In the genomic region with DNA sequence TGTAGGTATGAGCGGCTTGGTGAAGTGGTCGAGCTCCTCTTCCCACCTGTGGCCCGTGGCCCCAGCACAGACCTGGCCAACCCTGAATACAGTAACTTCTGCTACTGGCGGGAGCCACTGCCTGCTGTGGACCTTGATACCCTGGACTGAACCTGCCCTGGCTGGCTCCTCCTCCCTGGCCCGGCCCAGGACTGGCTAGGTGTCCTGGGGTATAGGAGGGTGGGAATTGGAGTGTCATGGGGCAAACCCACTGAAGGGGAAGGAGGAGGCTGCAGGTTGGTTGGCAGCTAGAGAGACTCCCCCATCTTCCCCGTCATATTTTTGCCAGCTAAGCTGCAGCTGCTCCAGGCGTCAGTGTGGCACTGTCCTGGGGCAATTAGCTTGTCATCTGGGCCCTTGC, we compare ENCODE assay signal across 1 cellular context.
TF ChIP-seq lines count a peak whose summit lies in the region.

No MANE protein-coding gene starts in this region.

TF ChIP-seq in HepG2, 621 proteins besides CTCF, POLR2A, EP300 and RAD21 (continued from another document):
- TF ChIP-seq ZNF687 (CRISPR knock-in tag; IDR thresholded peaks at IDR 0.05) (peak; percentile 59), HNRNPL (IDR thresholded peaks at IDR 0.05; ENCODE audit: low read depth, low read length) (peak; percentile 72; the same call in 1 of the 2 replicates), HNF4G (IDR thresholded peaks at IDR 0.05; ENCODE audit: borderline replicate concordance, low read depth, low read length) (peak; percentile 73; the same call in 1 of the 2 replicates), HNF4G (CRISPR knock-in tag; IDR thresholded peaks at IDR 0.05; ENCODE audit: borderline replicate concordance, low read depth) (no peak), GMEB2 (CRISPR knock-in tag; IDR thresholded peaks at IDR 0.05; ENCODE audit: low read depth) (no peak), ZNF143 (CRISPR knock-in tag; IDR thresholded peaks at IDR 0.05) (no peak), TAF1 (CRISPR knock-in tag; IDR thresholded peaks at IDR 0.05) (no peak), SP5 (CRISPR knock-in tag; IDR thresholded peaks at IDR 0.05; ENCODE audit: borderline replicate concordance, low read depth) (peak; percentile 66; the same call in 1 of the 2 replicates), SPEN (CRISPR knock-in tag; IDR thresholded peaks at IDR 0.05; ENCODE audit: low read depth) (peak; percentile 49; the same call in 1 of the 2 replicates), XRCC5 (optimal IDR thresholded peaks at IDR 0.05; ENCODE audit: low read length) (peak; percentile 38), CHCHD3 (CRISPR knock-in tag; IDR thresholded peaks at IDR 0.05) (0 out of 2 replicates have a peak, but pooled peaks have one; percentile 42), ZBTB38 (CRISPR knock-in tag; IDR thresholded peaks at IDR 0.05) (peak; percentile 35; the same call in 1 of the 2 replicates), MEIS2 (CRISPR knock-in tag; IDR thresholded peaks at IDR 0.05) (no peak), SSRP1 (CRISPR knock-in tag; IDR thresholded peaks at IDR 0.05) (no peak), HIC2 (CRISPR knock-in tag; IDR thresholded peaks at IDR 0.05; ENCODE audit: low read depth) (peak; percentile 58; the same call in 1 of the 2 replicates)
- TF ChIP-seq, protein P1, sequence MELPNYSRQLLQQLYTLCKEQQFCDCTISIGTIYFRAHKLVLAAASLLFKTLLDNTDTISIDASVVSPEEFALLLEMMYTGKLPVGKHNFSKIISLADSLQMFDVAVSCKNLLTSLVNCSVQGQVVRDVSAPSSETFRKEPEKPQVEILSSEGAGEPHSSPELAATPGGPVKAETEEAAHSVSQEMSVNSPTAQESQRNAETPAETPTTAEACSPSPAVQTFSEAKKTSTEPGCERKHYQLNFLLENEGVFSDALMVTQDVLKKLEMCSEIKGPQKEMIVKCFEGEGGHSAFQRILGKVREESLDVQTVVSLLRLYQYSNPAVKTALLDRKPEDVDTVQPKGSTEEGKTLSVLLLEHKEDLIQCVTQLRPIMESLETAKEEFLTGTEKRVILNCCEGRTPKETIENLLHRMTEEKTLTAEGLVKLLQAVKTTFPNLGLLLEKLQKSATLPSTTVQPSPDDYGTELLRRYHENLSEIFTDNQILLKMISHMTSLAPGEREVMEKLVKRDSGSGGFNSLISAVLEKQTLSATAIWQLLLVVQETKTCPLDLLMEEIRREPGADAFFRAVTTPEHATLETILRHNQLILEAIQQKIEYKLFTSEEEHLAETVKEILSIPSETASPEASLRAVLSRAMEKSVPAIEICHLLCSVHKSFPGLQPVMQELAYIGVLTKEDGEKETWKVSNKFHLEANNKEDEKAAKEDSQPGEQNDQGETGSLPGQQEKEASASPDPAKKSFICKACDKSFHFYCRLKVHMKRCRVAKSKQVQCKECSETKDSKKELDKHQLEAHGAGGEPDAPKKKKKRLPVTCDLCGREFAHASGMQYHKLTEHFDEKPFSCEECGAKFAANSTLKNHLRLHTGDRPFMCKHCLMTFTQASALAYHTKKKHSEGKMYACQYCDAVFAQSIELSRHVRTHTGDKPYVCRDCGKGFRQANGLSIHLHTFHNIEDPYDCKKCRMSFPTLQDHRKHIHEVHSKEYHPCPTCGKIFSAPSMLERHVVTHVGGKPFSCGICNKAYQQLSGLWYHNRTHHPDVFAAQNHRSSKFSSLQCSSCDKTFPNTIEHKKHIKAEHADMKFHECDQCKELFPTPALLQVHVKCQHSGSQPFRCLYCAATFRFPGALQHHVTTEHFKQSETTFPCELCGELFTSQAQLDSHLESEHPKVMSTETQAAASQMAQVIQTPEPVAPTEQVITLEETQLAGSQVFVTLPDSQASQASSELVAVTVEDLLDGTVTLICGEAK (IDR thresholded peaks at IDR 0.05): no peak
- TF ChIP-seq, protein P1 (CRISPR knock-in tag; IDR thresholded peaks at IDR 0.05): no peak
- TF ChIP-seq, protein P2, sequence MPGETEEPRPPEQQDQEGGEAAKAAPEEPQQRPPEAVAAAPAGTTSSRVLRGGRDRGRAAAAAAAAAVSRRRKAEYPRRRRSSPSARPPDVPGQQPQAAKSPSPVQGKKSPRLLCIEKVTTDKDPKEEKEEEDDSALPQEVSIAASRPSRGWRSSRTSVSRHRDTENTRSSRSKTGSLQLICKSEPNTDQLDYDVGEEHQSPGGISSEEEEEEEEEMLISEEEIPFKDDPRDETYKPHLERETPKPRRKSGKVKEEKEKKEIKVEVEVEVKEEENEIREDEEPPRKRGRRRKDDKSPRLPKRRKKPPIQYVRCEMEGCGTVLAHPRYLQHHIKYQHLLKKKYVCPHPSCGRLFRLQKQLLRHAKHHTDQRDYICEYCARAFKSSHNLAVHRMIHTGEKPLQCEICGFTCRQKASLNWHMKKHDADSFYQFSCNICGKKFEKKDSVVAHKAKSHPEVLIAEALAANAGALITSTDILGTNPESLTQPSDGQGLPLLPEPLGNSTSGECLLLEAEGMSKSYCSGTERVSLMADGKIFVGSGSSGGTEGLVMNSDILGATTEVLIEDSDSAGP (CRISPR knock-in tag; IDR thresholded peaks at IDR 0.05; ENCODE audit: borderline replicate concordance): peak; percentile 65
